Comparison of ENCODE assay signal across 1 cellular context in the genomic region with DNA sequence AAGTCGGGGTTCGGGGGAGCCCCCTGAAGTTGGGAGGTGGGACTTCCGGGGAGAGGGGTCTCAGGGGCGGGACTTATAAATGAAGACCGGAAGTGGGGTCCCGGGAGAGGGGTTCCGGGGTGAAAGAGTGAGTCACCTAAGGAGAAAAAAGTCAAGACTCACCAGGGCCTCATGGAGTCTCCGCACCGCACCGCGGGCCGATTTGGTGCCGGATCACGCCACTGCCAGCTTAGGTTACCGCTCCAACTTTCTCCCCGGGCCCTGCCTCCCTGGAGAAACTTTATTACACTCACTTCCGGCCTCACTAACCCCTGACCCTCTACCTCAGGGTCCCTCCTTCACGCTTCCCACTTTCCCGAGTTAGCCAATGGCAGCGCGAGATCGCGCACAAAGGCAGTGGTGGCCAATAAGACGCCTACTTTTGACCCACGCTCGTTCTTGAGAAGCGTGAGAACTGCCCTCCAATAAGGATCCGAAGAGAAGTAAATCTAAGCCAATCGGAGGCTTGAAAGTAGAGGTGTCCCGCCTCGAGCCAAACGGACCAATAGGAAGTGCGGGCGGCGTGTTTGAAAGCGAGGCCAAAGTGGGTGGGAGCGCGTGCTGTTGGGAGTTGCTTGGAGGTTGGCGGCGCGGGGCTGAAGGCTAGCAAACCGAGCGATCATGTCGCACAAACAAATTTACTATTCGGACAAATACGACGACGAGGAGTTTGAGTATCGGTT.
TF ChIP-seq lines count a peak whose summit lies in the region.

A gene (plus strand): TSS at position 596 of the 722 bp plus-strand sequence. CDS start 65 bp downstream, at position 661.

TF ChIP-seq in K562, 482 proteins besides CTCF, POLR2A, EP300 and RAD21 (continued from another document and continues in another):
- TF ChIP-seq, protein P1, sequence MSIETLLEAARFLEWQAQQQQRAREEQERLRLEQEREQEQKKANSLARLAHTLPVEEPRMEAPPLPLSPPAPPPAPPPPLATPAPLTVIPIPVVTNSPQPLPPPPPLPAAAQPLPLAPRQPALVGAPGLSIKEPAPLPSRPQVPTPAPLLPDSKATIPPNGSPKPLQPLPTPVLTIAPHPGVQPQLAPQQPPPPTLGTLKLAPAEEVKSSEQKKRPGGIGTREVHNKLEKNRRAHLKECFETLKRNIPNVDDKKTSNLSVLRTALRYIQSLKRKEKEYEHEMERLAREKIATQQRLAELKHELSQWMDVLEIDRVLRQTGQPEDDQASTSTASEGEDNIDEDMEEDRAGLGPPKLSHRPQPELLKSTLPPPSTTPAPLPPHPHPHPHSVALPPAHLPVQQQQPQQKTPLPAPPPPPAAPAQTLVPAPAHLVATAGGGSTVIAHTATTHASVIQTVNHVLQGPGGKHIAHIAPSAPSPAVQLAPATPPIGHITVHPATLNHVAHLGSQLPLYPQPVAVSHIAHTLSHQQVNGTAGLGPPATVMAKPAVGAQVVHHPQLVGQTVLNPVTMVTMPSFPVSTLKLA (conservative IDR thresholded peaks at IDR 0.05) = peak; percentile 98 to 99
- 0 out of 2 replicates have a peak, but pooled peaks have one; percentile 55 for TF ChIP-seq SNIP1 (IDR thresholded peaks at IDR 0.05; ENCODE audit: low read depth)
- TF ChIP-seq KAT7 (CRISPR knock-in tag; IDR thresholded peaks at IDR 0.05; ENCODE audit: borderline replicate concordance) = 0 out of 2 replicates have a peak, but pooled peaks have one; percentile 19
- TF ChIP-seq, protein P2, sequence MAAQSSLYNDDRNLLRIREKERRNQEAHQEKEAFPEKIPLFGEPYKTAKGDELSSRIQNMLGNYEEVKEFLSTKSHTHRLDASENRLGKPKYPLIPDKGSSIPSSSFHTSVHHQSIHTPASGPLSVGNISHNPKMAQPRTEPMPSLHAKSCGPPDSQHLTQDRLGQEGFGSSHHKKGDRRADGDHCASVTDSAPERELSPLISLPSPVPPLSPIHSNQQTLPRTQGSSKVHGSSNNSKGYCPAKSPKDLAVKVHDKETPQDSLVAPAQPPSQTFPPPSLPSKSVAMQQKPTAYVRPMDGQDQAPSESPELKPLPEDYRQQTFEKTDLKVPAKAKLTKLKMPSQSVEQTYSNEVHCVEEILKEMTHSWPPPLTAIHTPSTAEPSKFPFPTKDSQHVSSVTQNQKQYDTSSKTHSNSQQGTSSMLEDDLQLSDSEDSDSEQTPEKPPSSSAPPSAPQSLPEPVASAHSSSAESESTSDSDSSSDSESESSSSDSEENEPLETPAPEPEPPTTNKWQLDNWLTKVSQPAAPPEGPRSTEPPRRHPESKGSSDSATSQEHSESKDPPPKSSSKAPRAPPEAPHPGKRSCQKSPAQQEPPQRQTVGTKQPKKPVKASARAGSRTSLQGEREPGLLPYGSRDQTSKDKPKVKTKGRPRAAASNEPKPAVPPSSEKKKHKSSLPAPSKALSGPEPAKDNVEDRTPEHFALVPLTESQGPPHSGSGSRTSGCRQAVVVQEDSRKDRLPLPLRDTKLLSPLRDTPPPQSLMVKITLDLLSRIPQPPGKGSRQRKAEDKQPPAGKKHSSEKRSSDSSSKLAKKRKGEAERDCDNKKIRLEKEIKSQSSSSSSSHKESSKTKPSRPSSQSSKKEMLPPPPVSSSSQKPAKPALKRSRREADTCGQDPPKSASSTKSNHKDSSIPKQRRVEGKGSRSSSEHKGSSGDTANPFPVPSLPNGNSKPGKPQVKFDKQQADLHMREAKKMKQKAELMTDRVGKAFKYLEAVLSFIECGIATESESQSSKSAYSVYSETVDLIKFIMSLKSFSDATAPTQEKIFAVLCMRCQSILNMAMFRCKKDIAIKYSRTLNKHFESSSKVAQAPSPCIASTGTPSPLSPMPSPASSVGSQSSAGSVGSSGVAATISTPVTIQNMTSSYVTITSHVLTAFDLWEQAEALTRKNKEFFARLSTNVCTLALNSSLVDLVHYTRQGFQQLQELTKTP (IDR thresholded peaks at IDR 0.05; ENCODE audit: low read depth in 1 of 2, partially characterized antibody in 2 of 2) = peak in 1 of 2 experiments; percentile 48
- peak; percentile 78 for TF ChIP-seq EGR1 (conservative IDR thresholded peaks at IDR 0.05)
- TF ChIP-seq, protein P3, sequence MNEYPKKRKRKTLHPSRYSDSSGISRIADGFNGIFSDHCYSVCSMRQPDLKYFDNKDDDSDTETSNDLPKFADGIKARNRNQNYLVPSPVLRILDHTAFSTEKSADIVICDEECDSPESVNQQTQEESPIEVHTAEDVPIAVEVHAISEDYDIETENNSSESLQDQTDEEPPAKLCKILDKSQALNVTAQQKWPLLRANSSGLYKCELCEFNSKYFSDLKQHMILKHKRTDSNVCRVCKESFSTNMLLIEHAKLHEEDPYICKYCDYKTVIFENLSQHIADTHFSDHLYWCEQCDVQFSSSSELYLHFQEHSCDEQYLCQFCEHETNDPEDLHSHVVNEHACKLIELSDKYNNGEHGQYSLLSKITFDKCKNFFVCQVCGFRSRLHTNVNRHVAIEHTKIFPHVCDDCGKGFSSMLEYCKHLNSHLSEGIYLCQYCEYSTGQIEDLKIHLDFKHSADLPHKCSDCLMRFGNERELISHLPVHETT (CRISPR knock-in tag; conservative IDR thresholded peaks at IDR 0.05 in 1 of 2, IDR thresholded peaks at IDR 0.05 in 1 of 2) = peak in 1 of 2 experiments; percentile 17; a peak in 1 of 4 replicates
- no peak for TF ChIP-seq RBM39 (optimal IDR thresholded peaks at IDR 0.05; ENCODE audit: low read depth, low read length)
- TF ChIP-seq SMAD1 (IDR thresholded peaks at IDR 0.05; ENCODE audit: low read depth, low read length, partially characterized antibody) = peak; percentile 42
- TF ChIP-seq, protein P4, sequence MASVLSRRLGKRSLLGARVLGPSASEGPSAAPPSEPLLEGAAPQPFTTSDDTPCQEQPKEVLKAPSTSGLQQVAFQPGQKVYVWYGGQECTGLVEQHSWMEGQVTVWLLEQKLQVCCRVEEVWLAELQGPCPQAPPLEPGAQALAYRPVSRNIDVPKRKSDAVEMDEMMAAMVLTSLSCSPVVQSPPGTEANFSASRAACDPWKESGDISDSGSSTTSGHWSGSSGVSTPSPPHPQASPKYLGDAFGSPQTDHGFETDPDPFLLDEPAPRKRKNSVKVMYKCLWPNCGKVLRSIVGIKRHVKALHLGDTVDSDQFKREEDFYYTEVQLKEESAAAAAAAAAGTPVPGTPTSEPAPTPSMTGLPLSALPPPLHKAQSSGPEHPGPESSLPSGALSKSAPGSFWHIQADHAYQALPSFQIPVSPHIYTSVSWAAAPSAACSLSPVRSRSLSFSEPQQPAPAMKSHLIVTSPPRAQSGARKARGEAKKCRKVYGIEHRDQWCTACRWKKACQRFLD (CRISPR knock-in tag; IDR thresholded peaks at IDR 0.05) = no peak
- TF ChIP-seq ZNF436 (CRISPR knock-in tag; IDR thresholded peaks at IDR 0.05) = 0 out of 2 replicates have a peak, but pooled peaks have one; percentile 40
- TF ChIP-seq HCFC1 (IDR thresholded peaks at IDR 0.05; ENCODE audit: low read depth, low read length) = peak; percentile 54
- TF ChIP-seq ZNF12 (CRISPR knock-in tag; IDR thresholded peaks at IDR 0.05) = 0 out of 2 replicates have a peak, but pooled peaks have one; percentile 1
- TF ChIP-seq ARID1B (IDR thresholded peaks at IDR 0.05) = no peak
- TF ChIP-seq TEAD1 (CRISPR knock-in tag; IDR thresholded peaks at IDR 0.05) = peak in 1 of 2 experiments; percentile 74; a peak in 2 of 4 replicates
- peak; percentile 62; the same call in 1 of the 2 replicates for TF ChIP-seq TAF7 (tag; IDR thresholded peaks at IDR 0.05)
- TF ChIP-seq RBM34 (IDR thresholded peaks at IDR 0.05; ENCODE audit: borderline replicate concordance, insufficient read depth, low read length) = no peak
- TF ChIP-seq, protein P5, sequence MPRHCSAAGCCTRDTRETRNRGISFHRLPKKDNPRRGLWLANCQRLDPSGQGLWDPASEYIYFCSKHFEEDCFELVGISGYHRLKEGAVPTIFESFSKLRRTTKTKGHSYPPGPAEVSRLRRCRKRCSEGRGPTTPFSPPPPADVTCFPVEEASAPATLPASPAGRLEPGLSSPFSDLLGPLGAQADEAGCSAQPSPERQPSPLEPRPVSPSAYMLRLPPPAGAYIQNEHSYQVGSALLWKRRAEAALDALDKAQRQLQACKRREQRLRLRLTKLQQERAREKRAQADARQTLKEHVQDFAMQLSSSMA (CRISPR knock-in tag; IDR thresholded peaks at IDR 0.05) = 0 out of 2 replicates have a peak, but pooled peaks have one; percentile 69
- TF ChIP-seq E2F3 (CRISPR knock-in tag; IDR thresholded peaks at IDR 0.05) = peak; percentile 60; the same call in 1 of the 2 replicates
- no peak for TF ChIP-seq NFE2 (IDR thresholded peaks at IDR 0.05; ENCODE audit: low read depth)
- peak; percentile 43; the same call in 1 of the 2 replicates for TF ChIP-seq SPI1 (IDR thresholded peaks at IDR 0.05; ENCODE audit: borderline replicate concordance, low read depth, low read length)
- TF ChIP-seq, protein P6, sequence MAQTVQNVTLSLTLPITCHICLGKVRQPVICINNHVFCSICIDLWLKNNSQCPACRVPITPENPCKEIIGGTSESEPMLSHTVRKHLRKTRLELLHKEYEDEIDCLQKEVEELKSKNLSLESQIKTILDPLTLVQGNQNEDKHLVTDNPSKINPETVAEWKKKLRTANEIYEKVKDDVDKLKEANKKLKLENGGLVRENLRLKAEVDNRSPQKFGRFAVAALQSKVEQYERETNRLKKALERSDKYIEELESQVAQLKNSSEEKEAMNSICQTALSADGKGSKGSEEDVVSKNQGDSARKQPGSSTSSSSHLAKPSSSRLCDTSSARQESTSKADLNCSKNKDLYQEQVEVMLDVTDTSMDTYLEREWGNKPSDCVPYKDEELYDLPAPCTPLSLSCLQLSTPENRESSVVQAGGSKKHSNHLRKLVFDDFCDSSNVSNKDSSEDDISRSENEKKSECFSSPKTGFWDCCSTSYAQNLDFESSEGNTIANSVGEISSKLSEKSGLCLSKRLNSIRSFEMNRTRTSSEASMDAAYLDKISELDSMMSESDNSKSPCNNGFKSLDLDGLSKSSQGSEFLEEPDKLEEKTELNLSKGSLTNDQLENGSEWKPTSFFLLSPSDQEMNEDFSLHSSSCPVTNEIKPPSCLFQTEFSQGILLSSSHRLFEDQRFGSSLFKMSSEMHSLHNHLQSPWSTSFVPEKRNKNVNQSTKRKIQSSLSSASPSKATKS (CRISPR knock-in tag; IDR thresholded peaks at IDR 0.05) = no peak
- no peak for TF ChIP-seq ZNF282 (CRISPR knock-in tag; IDR thresholded peaks at IDR 0.05)
- peak; percentile 77; the same call in 1 of the 2 replicates for TF ChIP-seq FOXP1 (CRISPR knock-in tag; IDR thresholded peaks at IDR 0.05)
- peak; percentile 95 for TF ChIP-seq CXXC5 (CRISPR knock-in tag; IDR thresholded peaks at IDR 0.05)
- peak; percentile 62; the same call in 1 of the 2 replicates for TF ChIP-seq ZNF830 (CRISPR knock-in tag; IDR thresholded peaks at IDR 0.05)
- peak; percentile 56; the same call in 1 of the 2 replicates for TF ChIP-seq CREB1 (IDR thresholded peaks at IDR 0.05)
- peak; percentile 72 for TF ChIP-seq CREB1 (CRISPR knock-in tag; IDR thresholded peaks at IDR 0.05)
- TF ChIP-seq, protein P7, sequence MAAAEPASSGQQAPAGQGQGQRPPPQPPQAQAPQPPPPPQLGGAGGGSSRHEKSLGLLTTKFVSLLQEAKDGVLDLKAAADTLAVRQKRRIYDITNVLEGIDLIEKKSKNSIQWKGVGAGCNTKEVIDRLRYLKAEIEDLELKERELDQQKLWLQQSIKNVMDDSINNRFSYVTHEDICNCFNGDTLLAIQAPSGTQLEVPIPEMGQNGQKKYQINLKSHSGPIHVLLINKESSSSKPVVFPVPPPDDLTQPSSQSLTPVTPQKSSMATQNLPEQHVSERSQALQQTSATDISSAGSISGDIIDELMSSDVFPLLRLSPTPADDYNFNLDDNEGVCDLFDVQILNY (CRISPR knock-in tag; IDR thresholded peaks at IDR 0.05) = peak; percentile 84; the same call in 1 of the 2 replicates
- TF ChIP-seq ZNF507 (tag; conservative IDR thresholded peaks at IDR 0.05) = no peak
- TF ChIP-seq SP2 (IDR thresholded peaks at IDR 0.05; ENCODE audit: extremely low read depth, low read depth, low read length, poor library complexity, severe bottlenecking) = peak; percentile 64
- TF ChIP-seq, protein P8, sequence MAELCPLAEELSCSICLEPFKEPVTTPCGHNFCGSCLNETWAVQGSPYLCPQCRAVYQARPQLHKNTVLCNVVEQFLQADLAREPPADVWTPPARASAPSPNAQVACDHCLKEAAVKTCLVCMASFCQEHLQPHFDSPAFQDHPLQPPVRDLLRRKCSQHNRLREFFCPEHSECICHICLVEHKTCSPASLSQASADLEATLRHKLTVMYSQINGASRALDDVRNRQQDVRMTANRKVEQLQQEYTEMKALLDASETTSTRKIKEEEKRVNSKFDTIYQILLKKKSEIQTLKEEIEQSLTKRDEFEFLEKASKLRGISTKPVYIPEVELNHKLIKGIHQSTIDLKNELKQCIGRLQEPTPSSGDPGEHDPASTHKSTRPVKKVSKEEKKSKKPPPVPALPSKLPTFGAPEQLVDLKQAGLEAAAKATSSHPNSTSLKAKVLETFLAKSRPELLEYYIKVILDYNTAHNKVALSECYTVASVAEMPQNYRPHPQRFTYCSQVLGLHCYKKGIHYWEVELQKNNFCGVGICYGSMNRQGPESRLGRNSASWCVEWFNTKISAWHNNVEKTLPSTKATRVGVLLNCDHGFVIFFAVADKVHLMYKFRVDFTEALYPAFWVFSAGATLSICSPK (IDR thresholded peaks at IDR 0.05; ENCODE audit: borderline replicate concordance) = no peak
- peak; percentile 83 for TF ChIP-seq TCF7 (IDR thresholded peaks at IDR 0.05; ENCODE audit: borderline replicate concordance)
- TF ChIP-seq PHF8 (IDR thresholded peaks at IDR 0.05; ENCODE audit: borderline replicate concordance, low read length) = peak; percentile 86
- TF ChIP-seq ZNF140 (CRISPR knock-in tag; IDR thresholded peaks at IDR 0.05) = no peak
- TF ChIP-seq, protein P9, sequence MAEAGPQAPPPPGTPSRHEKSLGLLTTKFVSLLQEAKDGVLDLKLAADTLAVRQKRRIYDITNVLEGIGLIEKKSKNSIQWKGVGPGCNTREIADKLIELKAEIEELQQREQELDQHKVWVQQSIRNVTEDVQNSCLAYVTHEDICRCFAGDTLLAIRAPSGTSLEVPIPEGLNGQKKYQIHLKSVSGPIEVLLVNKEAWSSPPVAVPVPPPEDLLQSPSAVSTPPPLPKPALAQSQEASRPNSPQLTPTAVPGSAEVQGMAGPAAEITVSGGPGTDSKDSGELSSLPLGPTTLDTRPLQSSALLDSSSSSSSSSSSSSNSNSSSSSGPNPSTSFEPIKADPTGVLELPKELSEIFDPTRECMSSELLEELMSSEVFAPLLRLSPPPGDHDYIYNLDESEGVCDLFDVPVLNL (CRISPR knock-in tag; IDR thresholded peaks at IDR 0.05; ENCODE audit: low read depth) = peak; percentile 100
- TF ChIP-seq SUPT5H (IDR thresholded peaks at IDR 0.05) = peak; percentile 97
- peak; percentile 66; the same call in 1 of the 2 replicates for TF ChIP-seq OTX1 (CRISPR knock-in tag; IDR thresholded peaks at IDR 0.05)
- TF ChIP-seq RBFOX2 (IDR thresholded peaks at IDR 0.05; ENCODE audit: low read depth, low read length) = peak; percentile 97
- TF ChIP-seq ZNF232 (CRISPR knock-in tag; IDR thresholded peaks at IDR 0.05) = no peak
- TF ChIP-seq NR2C1 (IDR thresholded peaks at IDR 0.05) = peak; percentile 98
- peak; percentile 98 for TF ChIP-seq NR2C1 (tag; IDR thresholded peaks at IDR 0.05)
- no peak for TF ChIP-seq CBFA2T3 (IDR thresholded peaks at IDR 0.05)
- no peak for TF ChIP-seq ZFP30 (CRISPR knock-in tag; IDR thresholded peaks at IDR 0.05; ENCODE audit: borderline replicate concordance)
- TF ChIP-seq ZNF717 (CRISPR knock-in tag; IDR thresholded peaks at IDR 0.05) = no peak
- TF ChIP-seq GTF2E2 (tag; IDR thresholded peaks at IDR 0.05) = 0 out of 2 replicates have a peak, but pooled peaks have one; percentile 3
- TF ChIP-seq SIN3B (IDR thresholded peaks at IDR 0.05; ENCODE audit: low read depth) = peak; percentile 86; the same call in 1 of the 2 replicates
- TF ChIP-seq TCFL5 (CRISPR knock-in tag; conservative IDR thresholded peaks at IDR 0.05) = 0 out of 2 replicates have a peak, but pooled peaks have one; percentile 25
- peak; percentile 27 for TF ChIP-seq TAF1 (IDR thresholded peaks at IDR 0.05; ENCODE audit: control insufficient read depth, extremely low read depth, insufficient read depth, low read length, severe bottlenecking)
- no peak for TF ChIP-seq HIVEP1 (CRISPR knock-in tag; IDR thresholded peaks at IDR 0.05)
